In genomic region chr6:108942556-108943492, GRCh38 we compare ENCODE assay signal across 9 cellular contexts.
A peak's percentile ranks its signal among the peaks of the same experiment; 100 is the strongest.
DNase-seq lines count a peak whose midpoint lies in the region; ATAC-seq and TF ChIP-seq lines count a peak whose summit lies in the region.
"Had no signal": no experiment of that assay in that cellular context is flagged by ENCODE, and none has a peak within 500 bp of the region (broad histone marks: within the 10 kb centered on the region; RNA-seq: fewer than 3 reads in every experiment).

No MANE protein-coding gene starts in this region.

- no peaks in the 10 kb centered on the region for H3K79me2 ChIP-seq in OCI-LY3 (ENCODE audit: low read length)

- CTCF ChIA-PET in activated CD8-positive, alpha-beta T cell treated with anti-CD3 and anti-CD28 coated beads for 36 hours (lab: Charles Lee), result interaction anchor here (0.8 to 5.0 kb wide), 4 partner anchors 13 to 130 kb away, joined by 3 to 29 read pairs (median 4); no protein-coding TSS in a partner anchor

- peak; percentile 97 for ATAC-seq in activated CD8-positive, alpha-beta T cell treated with anti-CD3 and anti-CD28 coated beads for 36 hours

- peaks cover 46% of the 10 kb centered on the region for H3K4me1 Mint-ChIP-seq in activated CD8-positive, alpha-beta T cell treated with anti-CD3 and anti-CD28 coated beads for 36 hours (ENCODE audit: low read depth)

- H3K27me3 ChIP-seq in OCI-LY3 (ENCODE audit: low read depth, low read length) (no peaks in the 10 kb centered on the region), tibial nerve (no peaks in the 10 kb centered on the region)

- H3K36me3 ChIP-seq in OCI-LY3 (replicated peaks; ENCODE audit: low read depth, low read length) (no peaks in the 10 kb centered on the region), tibial nerve (no peaks in the 10 kb centered on the region)

- no peaks in the 10 kb centered on the region for H4K20me1 ChIP-seq in OCI-LY3 (ENCODE audit: insufficient read depth, low read length)

- WGBS in tibial nerve, 2 donors, result 75 to 77% methylated on average over 9 of the region's 9 CpGs

- peak overlapping the region; percentile 85 for H3K27ac Mint-ChIP-seq in activated CD8-positive, alpha-beta T cell treated with anti-CD3 and anti-CD28 coated beads for 36 hours

- peak overlapping the region; percentile 40 for H3K4me2 ChIP-seq in OCI-LY3 (ENCODE audit: low read length)

- H3K9me3 ChIP-seq in OCI-LY3 (ENCODE audit: insufficient read depth, low read length) (no peaks in the 10 kb centered on the region), tibial nerve (no peaks in the 10 kb centered on the region)

- no peak for TF ChIP-seq POLR2A in tibial nerve (IDR thresholded peaks at IDR 0.05)

- H3K4me1 ChIP-seq in OCI-LY3 (ENCODE audit: low read length) (no peaks in the 10 kb centered on the region; the same call in 1 of the 2 replicates), tibial nerve (peaks cover 0 to 50% (median 31%) of the 10 kb centered on the region in 4 donors)

- TF ChIP-seq CTCF in OCI-LY3 (IDR thresholded peaks at IDR 0.05; ENCODE audit: low read depth, low read length) (no peak), tibial nerve (IDR thresholded peaks at IDR 0.05) (no peak)
- no peak for TF ChIP-seq CTCF in activated CD8-positive, alpha-beta T cell treated with anti-CD3 and anti-CD28 coated beads for 36 hours (IDR thresholded peaks at IDR 0.05)

- no peak overlapping the region; the same call in 1 of the 2 replicates for H3K4me3 ChIP-seq in OCI-LY3 (ENCODE audit: low read length)
- H3K4me3 ChIP-seq in tibial nerve, result no peak overlapping the region

- POLR2A ChIA-PET in activated CD8-positive, alpha-beta T cell treated with anti-CD3 and anti-CD28 coated beads for 36 hours (lab: Charles Lee), result no interaction called here

- H3K9me3 Mint-ChIP-seq in activated CD8-positive, alpha-beta T cell treated with anti-CD3 and anti-CD28 coated beads for 36 hours, result peaks cover 6% of the 10 kb centered on the region

- no peak overlapping the region for H2AFZ ChIP-seq in OCI-LY3 (ENCODE audit: low read depth, low read length)

- no peak overlapping the region for H3K9ac ChIP-seq in OCI-LY3 (ENCODE audit: low read length)

- H3K36me3 Mint-ChIP-seq in activated CD8-positive, alpha-beta T cell treated with anti-CD3 and anti-CD28 coated beads for 36 hours (ENCODE audit: low read depth), result no peaks in the 10 kb centered on the region

- no peaks in the 10 kb centered on the region for H3K27me3 Mint-ChIP-seq in activated CD8-positive, alpha-beta T cell treated with anti-CD3 and anti-CD28 coated beads for 36 hours

- intact Hi-C loops in activated CD8-positive, alpha-beta T cell treated with anti-CD3 and anti-CD28 coated beads for 36 hours (cut with micrococcal nuclease), result no loop called here

- no peak for TF ChIP-seq EP300 in tibial nerve (IDR thresholded peaks at IDR 0.05)

- peak overlapping the region; percentile 61 for H3K4me3 Mint-ChIP-seq in activated CD8-positive, alpha-beta T cell treated with anti-CD3 and anti-CD28 coated beads for 36 hours

- peak; percentile 76 for DNase-seq in activated CD8-positive, alpha-beta T cell treated with anti-CD3 and anti-CD28 coated beads for 36 hours
- no peak for DNase-seq in epithelial cell of prostate (ENCODE audit: low read depth, low spot score)
- DNase-seq in stimulated activated CD8-positive, alpha-beta memory T cell treated with anti-CD3 and anti-CD28 coated beads, Interleukin-15, amount 100 ng/mL, for 48 hours (ENCODE audit: low read depth in 2 of 2), result peak; percentile 38
- no peak for DNase-seq in HuH-7 (ENCODE audit: low spot score)
- DNase-seq in SW480 (ENCODE audit: low spot score), result no peak
- DNase-seq in tibial nerve (ENCODE audit: low spot score in 2 of 2), result no peak
- DNase-seq in NCI-H2196 (lab: John Stamatoyannopoulos, UW; ENCODE audit: unreplicated experiment), result no peak
- DNase-seq: head of caudate nucleus had no signal

- H3K27ac ChIP-seq in OCI-LY3 (ENCODE audit: low read length) (no peak overlapping the region), epithelial cell of prostate (peak overlapping the region; percentile 0), tibial nerve (peak overlapping the region in 2 of 4 donors; percentile 92 to 93)

Comparison
In these comparisons a context has a peak if more than half of its experiments do, and no peak if none do; other contexts are left out.
1. DNase-seq: peak in activated CD8-positive, alpha-beta T cell treated with anti-CD3 and anti-CD28 coated beads for 36 hours (single experiment) and stimulated activated CD8-positive, alpha-beta memory T cell treated with anti-CD3 and anti-CD28 coated beads, Interleukin-15, amount 100 ng/mL, for 48 hours (2 of 2); none in epithelial cell of prostate (single experiment), HuH-7 (single experiment), SW480 (single experiment), tibial nerve (0 of 2) and NCI-H2196 (single experiment).